In the genomic region with DNA sequence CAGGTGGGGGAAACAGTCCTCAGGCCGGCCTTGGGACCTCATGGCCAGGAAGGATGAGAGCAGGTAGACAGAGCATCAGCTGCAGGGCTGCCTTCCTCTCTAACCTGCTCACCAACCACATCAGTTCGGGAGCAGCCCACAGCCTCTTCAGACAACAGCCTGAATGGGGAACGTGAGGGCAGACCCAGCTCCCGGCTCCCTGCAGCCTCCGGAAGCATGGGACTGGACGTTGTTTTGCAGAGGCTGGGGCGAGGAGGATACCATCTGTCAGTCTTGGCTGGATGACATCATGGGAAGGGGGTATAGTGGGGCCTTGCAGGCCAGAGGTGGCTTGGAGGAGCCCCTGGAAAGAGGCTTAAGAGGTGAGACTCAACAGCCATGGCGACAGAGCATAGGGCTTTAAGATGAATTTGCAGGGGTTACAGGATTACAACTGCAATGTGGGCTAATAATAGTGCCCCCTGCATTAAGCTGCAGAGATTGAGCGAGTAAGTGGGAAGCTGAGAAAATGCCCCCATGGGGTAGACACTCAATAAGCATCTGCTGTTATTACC, we compare ENCODE assay signal across 23 cellular contexts. TPM values are rescaled to one million over a fixed set of nuclear protein-coding genes. Genes with fewer than 3 reads are reported as not detected.
A peak's percentile ranks its signal among the peaks of the same experiment; 100 is the strongest.
DNase-seq lines count a peak whose midpoint lies in the region; ATAC-seq, FAIRE-seq and TF ChIP-seq lines count a peak whose summit lies in the region.
"Had no signal": no experiment of that assay in that cellular context is flagged by ENCODE, and none has a peak within 500 bp of the region (broad histone marks: within the 10 kb centered on the region; RNA-seq: fewer than 3 reads in every experiment).

No MANE protein-coding gene starts in this region.

- peak overlapping the region in 1 of 2 donors; percentile 65 for H3K27ac ChIP-seq in lung (ENCODE audit: low read depth in 1 of 2, low read length in 1 of 2)
- peak overlapping the region; percentile 80 to 87 (median 84) for H3K27ac ChIP-seq in upper lobe of left lung
- H3K27ac ChIP-seq: GM23248 had no signal

- peaks cover 18% of the 10 kb centered on the region for H3K36me3 ChIP-seq in bronchial epithelial cell (ENCODE audit: control insufficient read depth, insufficient read depth, low read length)
- H3K36me3 ChIP-seq in lung (ENCODE audit: control insufficient read depth in 2 of 2, insufficient read depth in 2 of 2, low read length in 2 of 2), result no peaks in the 10 kb centered on the region
- no peaks in the 10 kb centered on the region for H3K36me3 ChIP-seq in upper lobe of left lung

- no peaks in the 10 kb centered on the region for H3K27me3 ChIP-seq in bronchial epithelial cell (ENCODE audit: control insufficient read depth, insufficient read depth, low read length)
- H3K27me3 ChIP-seq in lung (ENCODE audit: control insufficient read depth, insufficient read depth), result no peaks in the 10 kb centered on the region
- H3K27me3 ChIP-seq in upper lobe of left lung, result no peaks in the 10 kb centered on the region

- WGBS in lung, 2 donors, result 57 to 60% methylated on average over 9 of the region's 9 CpGs
- 54 to 70% methylated on average over 7 to 9 of the region's 9 CpGs for WGBS in upper lobe of left lung, 2 donors

- TF ChIP-seq CTCF in bronchial epithelial cell (IDR thresholded peaks at IDR 0.05; ENCODE audit: insufficient read depth, low read length, severe bottlenecking), result no peak
- TF ChIP-seq CTCF in lung (IDR thresholded peaks at IDR 0.05; ENCODE audit: control extremely low read depth, extremely low read depth), result no peak
- no peak for TF ChIP-seq CTCF in upper lobe of left lung (IDR thresholded peaks at IDR 0.05)

- peak; percentile 38 for DNase-seq in NCI-H2171 treated with DMSO at 0.1 percent for 48 hours (lab: John Stamatoyannopoulos, UW)
- DNase-seq in NCI-H2171 (lab: John Stamatoyannopoulos, UW), result no peak
- DNase-seq in bronchial epithelial cell (ENCODE audit: low read depth), result no peak
- DNase-seq in lung (ENCODE audit: low spot score), result no peak
- no peak for DNase-seq in upper lobe of left lung
- DNase-seq in activated CD4-positive, alpha-beta T cell treated with anti-CD3 and anti-CD28 coated beads for 1 hour, result no peak
- no peak for DNase-seq in NCI-H187 treated with DMSO at 0.1 percent for 48 hours (lab: John Stamatoyannopoulos, UW)
- DNase-seq: 8988T; activated CD8-positive, alpha-beta memory T cell treated with anti-CD3 and anti-CD28 coated beads for 24 hours; activated effector memory CD4-positive, alpha-beta T cell treated with Interleukin-2 at 50 U/mL for 16 hours; anterior cingulate cortex; GM23248; NCI-H1092 treated with DMSO at 0.1 percent for 48 hours; NCI-H748 treated with DMSO at 0.1 percent for 48 hours; SIG-M5; stimulated activated CD4-positive, alpha-beta T cell treated with anti-CD3 and anti-CD28 coated beads, Interleukin-4, amount 100 ng/mL, for 4 hours; stimulated activated naive B cell treated with anti-CD40 and anti-IgM and Interleukin-4, amounts not matched to agents 10 μg/mL and 1 μg/mL and 100 μg/mL, for 72 hours had no signal

- H3K9me3 ChIP-seq in lung (ENCODE audit: control insufficient read depth in 2 of 2, insufficient read depth in 1 of 2, low read length in 1 of 2), result no peaks in the 10 kb centered on the region
- H3K9me3 ChIP-seq in upper lobe of left lung, result no peaks in the 10 kb centered on the region

- H3K4me3 ChIP-seq in bronchial epithelial cell (ENCODE audit: low read depth, low read length), result peak overlapping the region; percentile 52
- H3K4me3 ChIP-seq in lung, result peak overlapping the region; percentile 6
- H3K4me3 ChIP-seq in upper lobe of left lung, result peak overlapping the region in 3 of 4 donors; percentile 29 to 52 (median 46)
- H3K4me3 ChIP-seq: GM23248 had no signal

- no peak for TF ChIP-seq EP300 in upper lobe of left lung (IDR thresholded peaks at IDR 0.05)

- no peak for FAIRE-seq in bronchial epithelial cell (lab: Jason Lieb, UNC)
- FAIRE-seq: GM18507 had no signal

- no peak for TF ChIP-seq POLR2A in upper lobe of left lung (IDR thresholded peaks at IDR 0.05)

- H3K4me1 ChIP-seq in lung (ENCODE audit: control insufficient read depth in 2 of 2, insufficient read depth in 2 of 2, low read length in 2 of 2) (no peaks in the 10 kb centered on the region), upper lobe of left lung (peaks cover 13 to 47% (median 24%) of the 10 kb centered on the region in 4 donors)

- ATAC-seq in lung (ENCODE audit: insufficient read depth, low FRiP score) (no peak), upper lobe of left lung (ENCODE audit: low FRiP score in 2 of 2) (no peak), GM19467 (IDR thresholded peaks at IDR 0.05; ENCODE audit: unreplicated experiment) (no peak)
- ATAC-seq: stimulated activated naive B cell treated with anti-CD40 and anti-IgM and Interleukin-4, amounts not matched to agents 10 μg/mL and 1 μg/mL and 100 μg/mL, for 72 hours had no signal

RNA-seq across cellular contexts. Expression of gene FXYD3, which starts 1.5 kb away (rescaled TPM):
- total RNA-seq in bronchial epithelial cell, result 309 and 548 TPM in 2 replicates
- total RNA-seq in lung, result 100 to 1,000 TPM; 130 to 172 TPM
- 100 to 1,000 TPM; 147 to 467 TPM for polyA plus RNA-seq in lung
- 100 to 1,000 TPM in 5 of 6 donors, 10 to 100 TPM in 1; 94.3 to 236 (median 195) TPM for total RNA-seq in upper lobe of left lung
- total RNA-seq: dermis microvascular lymphatic vessel endothelial cell, fibroblast of villous mesenchyme, GM23248, renal cortical epithelial cell had no signal
- polyA plus RNA-seq: GM23248 had no signal

RNA-seq across cellular contexts. Expression of gene LGI4, which starts 17.8 kb away (rescaled TPM):
- total RNA-seq in bronchial epithelial cell (not detected in 2 replicates), lung (1 to 10 TPM; 3.5 to 4.6 TPM), upper lobe of left lung (10 to 100 TPM in 2 of 6 donors, 1 to 10 TPM in 4; 3.3 to 25.3 (median 7.1) TPM)
- 10 to 100 TPM in 1 of 2 donors, 1 to 10 TPM in 1; 1.6 to 11.2 TPM for polyA plus RNA-seq in lung
- total RNA-seq: dermis microvascular lymphatic vessel endothelial cell, fibroblast of villous mesenchyme, renal cortical epithelial cell had no signal

RNA-seq across cellular contexts. Expression of gene FXYD1, which starts 21.5 kb away (rescaled TPM):
- total RNA-seq in bronchial epithelial cell (not detected in 2 replicates), lung (10 to 100 TPM; 17.8 to 27.5 TPM), upper lobe of left lung (10 to 100 TPM in 4 of 6 donors, 1 to 10 TPM in 2; 3.8 to 64.9 (median 25.2) TPM)
- polyA plus RNA-seq in lung, result 10 to 100 TPM in 1 of 2 donors, 1 to 10 TPM in 1; 5.7 to 37.6 TPM
- total RNA-seq: dermis microvascular lymphatic vessel endothelial cell, fibroblast of villous mesenchyme, renal cortical epithelial cell had no signal

RNA-seq across cellular contexts. Expression of gene FXYD7, which starts 26.0 kb away (rescaled TPM):
- total RNA-seq in bronchial epithelial cell (not detected in 2 replicates), lung (not detected), upper lobe of left lung (under 1 TPM in 1 of 6 donors, not detected in 5; 0.34 TPM)
- polyA plus RNA-seq in lung, result under 1 TPM; 0.31 to 0.39 TPM
- total RNA-seq: dermis microvascular lymphatic vessel endothelial cell, GM23248, mucosa of gallbladder, renal cortical epithelial cell had no signal
- polyA plus RNA-seq: GM23248 had no signal

RNA-seq across cellular contexts. Expression of gene FXYD5, which starts 37.4 kb away (rescaled TPM):
- total RNA-seq in bronchial epithelial cell (11.3 and 12.4 TPM in 2 replicates), lung (100 to 1,000 TPM in 1 of 2 donors, 1 to 10 TPM in 1; 9.9 to 124 TPM), upper lobe of left lung (100 to 1,000 TPM in 2 of 6 donors, 10 to 100 TPM in 4; 40.4 to 153 (median 91.8) TPM)
- polyA plus RNA-seq in lung, result 100 to 1,000 TPM; 152 to 203 TPM
